In genomic region chr9:92295827-92296258, GRCh38 we compare ENCODE assay signal across 9 cellular contexts. TPM values are rescaled to one million over a fixed set of nuclear protein-coding genes. Genes with fewer than 3 reads are reported as not detected.
A peak's percentile ranks its signal among the peaks of the same experiment; 100 is the strongest.
DNase-seq lines count a peak whose midpoint lies in the region; ATAC-seq and TF ChIP-seq lines count a peak whose summit lies in the region.
"Had no signal": no experiment of that assay in that cellular context is flagged by ENCODE, and none has a peak within 500 bp of the region (broad histone marks: within the 10 kb centered on the region; RNA-seq: fewer than 3 reads in every experiment).

No MANE protein-coding gene starts in this region.

- peaks cover 52% of the 10 kb centered on the region for H3K4me1 Mint-ChIP-seq in activated CD4-positive, alpha-beta T cell treated with anti-CD3 and anti-CD28 coated beads, Interleukin-2, amount 10 ng/mL, durations not matched to agents 24 days and 14 days
- peaks cover 54% of the 10 kb centered on the region for H3K4me1 Mint-ChIP-seq in activated naive CD8-positive, alpha-beta T cell treated with anti-CD3 and anti-CD28 coated beads, Interleukin-2, amount 50 U/mL, for 24 hours
- peaks cover 38% of the 10 kb centered on the region for H3K4me1 Mint-ChIP-seq in osteocyte (ENCODE audit: unreplicated experiment)

- no peak overlapping the region for H3K4me3 Mint-ChIP-seq in activated CD4-positive, alpha-beta T cell treated with anti-CD3 and anti-CD28 coated beads, Interleukin-2, amount 10 ng/mL, durations not matched to agents 24 days and 14 days
- H3K4me3 Mint-ChIP-seq in activated naive CD8-positive, alpha-beta T cell treated with anti-CD3 and anti-CD28 coated beads, Interleukin-2, amount 50 U/mL, for 24 hours = no peak overlapping the region
- H3K4me3 Mint-ChIP-seq in osteocyte (ENCODE audit: unreplicated experiment) = no peak overlapping the region

- peaks cover 0 to 41% (median 10%) of the 10 kb centered on the region in 3 donors for H3K36me3 ChIP-seq in tibial nerve

- H3K27ac Mint-ChIP-seq in activated CD4-positive, alpha-beta T cell treated with anti-CD3 and anti-CD28 coated beads, Interleukin-2, amount 10 ng/mL, durations not matched to agents 24 days and 14 days = peak overlapping the region; percentile 50
- H3K27ac Mint-ChIP-seq in activated naive CD8-positive, alpha-beta T cell treated with anti-CD3 and anti-CD28 coated beads, Interleukin-2, amount 50 U/mL, for 24 hours = peak overlapping the region; percentile 57
- H3K27ac Mint-ChIP-seq in osteocyte (ENCODE audit: unreplicated experiment) = peak overlapping the region; percentile 42

- no peak for ATAC-seq in activated naive CD8-positive, alpha-beta T cell treated with anti-CD3 and anti-CD28 coated beads, Interleukin-2, amount 50 U/mL, for 24 hours
- ATAC-seq in HG02970 (IDR thresholded peaks at IDR 0.05; ENCODE audit: low FRiP score, unreplicated experiment) (no peak), SK-N-SH treated with all-trans-retinoic acid at 6 μM for 48 hours (no peak)

- TF ChIP-seq CTCF in osteocyte (IDR thresholded peaks at IDR 0.05) = no peak
- TF ChIP-seq CTCF in tibial nerve (IDR thresholded peaks at IDR 0.05) = no peak

- no peak overlapping the region for H3K4me3 ChIP-seq in tibial nerve
- H3K4me3 ChIP-seq: MG63 had no signal

- H3K4me1 ChIP-seq in tibial nerve = peaks cover 3 to 34% (median 19%) of the 10 kb centered on the region in 4 donors

- no peak for TF ChIP-seq EP300 in tibial nerve (IDR thresholded peaks at IDR 0.05)

- TF ChIP-seq POLR2A in tibial nerve (IDR thresholded peaks at IDR 0.05) = no peak

- intact Hi-C loops in activated CD4-positive, alpha-beta T cell treated with anti-CD3 and anti-CD28 coated beads, Interleukin-2, amount 10 ng/mL, durations not matched to agents 24 days and 14 days (cut with micrococcal nuclease) = loop anchor here (10.0 kb wide), 1 partner anchor 339 kb away; no protein-coding TSS in a partner anchor

- H3K36me3 Mint-ChIP-seq in activated CD4-positive, alpha-beta T cell treated with anti-CD3 and anti-CD28 coated beads, Interleukin-2, amount 10 ng/mL, durations not matched to agents 24 days and 14 days (ENCODE audit: low read depth) = peaks cover 62% of the 10 kb centered on the region
- peaks cover 59% of the 10 kb centered on the region for H3K36me3 Mint-ChIP-seq in activated naive CD8-positive, alpha-beta T cell treated with anti-CD3 and anti-CD28 coated beads, Interleukin-2, amount 50 U/mL, for 24 hours (ENCODE audit: low read depth)
- H3K36me3 Mint-ChIP-seq in osteocyte (ENCODE audit: unreplicated experiment) = peaks cover 33% of the 10 kb centered on the region

- no peaks in the 10 kb centered on the region for H3K9me3 ChIP-seq in tibial nerve
- H3K9me3 ChIP-seq: MG63 had no signal

- 69 to 74% methylated on average over 4 of the region's 4 CpGs for WGBS in tibial nerve, 2 donors

- H3K27ac ChIP-seq in tibial nerve = no peak overlapping the region

- no peaks in the 10 kb centered on the region for H3K27me3 Mint-ChIP-seq in activated CD4-positive, alpha-beta T cell treated with anti-CD3 and anti-CD28 coated beads, Interleukin-2, amount 10 ng/mL, durations not matched to agents 24 days and 14 days
- peaks cover 2% of the 10 kb centered on the region for H3K27me3 Mint-ChIP-seq in activated naive CD8-positive, alpha-beta T cell treated with anti-CD3 and anti-CD28 coated beads, Interleukin-2, amount 50 U/mL, for 24 hours
- H3K27me3 Mint-ChIP-seq in osteocyte (ENCODE audit: unreplicated experiment) = no peaks in the 10 kb centered on the region

- H3K27me3 ChIP-seq in tibial nerve = no peaks in the 10 kb centered on the region
- H3K27me3 ChIP-seq: MG63 had no signal

- DNase-seq in activated CD4-positive, alpha-beta T cell treated with anti-CD3 and anti-CD28 coated beads, Interleukin-2, amount 10 ng/mL, durations not matched to agents 24 days and 14 days = peak; percentile 63
- no peak for DNase-seq in activated CD4-positive, alpha-beta T cell treated with anti-CD3 and anti-CD28 coated beads for 48 hours
- DNase-seq in NCI-H510A treated with DMSO at 0.1 percent for 48 hours (lab: John Stamatoyannopoulos, UW) (peak; percentile 42), osteocyte (ENCODE audit: extremely low spot score, unreplicated experiment) (no peak), tibial nerve (ENCODE audit: low spot score in 2 of 2) (no peak)
- no peak for DNase-seq in activated naive CD8-positive, alpha-beta T cell treated with anti-CD3 and anti-CD28 coated beads, Interleukin-2, amount 50 U/mL, for 24 hours
- DNase-seq: MG63 had no signal

- H3K9me3 Mint-ChIP-seq in activated CD4-positive, alpha-beta T cell treated with anti-CD3 and anti-CD28 coated beads, Interleukin-2, amount 10 ng/mL, durations not matched to agents 24 days and 14 days = no peaks in the 10 kb centered on the region
- no peaks in the 10 kb centered on the region for H3K9me3 Mint-ChIP-seq in activated naive CD8-positive, alpha-beta T cell treated with anti-CD3 and anti-CD28 coated beads, Interleukin-2, amount 50 U/mL, for 24 hours
- H3K9me3 Mint-ChIP-seq in osteocyte (ENCODE audit: unreplicated experiment) = no peaks in the 10 kb centered on the region

TF ChIP-seq in SK-N-SH treated with all-trans-retinoic acid at 6 μM for 48 hours, 23 proteins besides CTCF, POLR2A, EP300 and RAD21 (continues in another document):
- TF ChIP-seq ISL1 (CRISPR knock-in tag; IDR thresholded peaks at IDR 0.05) (no peak), ZFP3 (CRISPR knock-in tag; IDR thresholded peaks at IDR 0.05) (no peak), TCF4 (CRISPR knock-in tag; IDR thresholded peaks at IDR 0.05; ENCODE audit: borderline replicate concordance) (no peak), ESRRG (CRISPR knock-in tag; IDR thresholded peaks at IDR 0.05) (no peak), GLIS3 (CRISPR knock-in tag; IDR thresholded peaks at IDR 0.05) (no peak), SNAI2 (CRISPR knock-in tag; IDR thresholded peaks at IDR 0.05) (no peak)
- TF ChIP-seq, protein P1, sequence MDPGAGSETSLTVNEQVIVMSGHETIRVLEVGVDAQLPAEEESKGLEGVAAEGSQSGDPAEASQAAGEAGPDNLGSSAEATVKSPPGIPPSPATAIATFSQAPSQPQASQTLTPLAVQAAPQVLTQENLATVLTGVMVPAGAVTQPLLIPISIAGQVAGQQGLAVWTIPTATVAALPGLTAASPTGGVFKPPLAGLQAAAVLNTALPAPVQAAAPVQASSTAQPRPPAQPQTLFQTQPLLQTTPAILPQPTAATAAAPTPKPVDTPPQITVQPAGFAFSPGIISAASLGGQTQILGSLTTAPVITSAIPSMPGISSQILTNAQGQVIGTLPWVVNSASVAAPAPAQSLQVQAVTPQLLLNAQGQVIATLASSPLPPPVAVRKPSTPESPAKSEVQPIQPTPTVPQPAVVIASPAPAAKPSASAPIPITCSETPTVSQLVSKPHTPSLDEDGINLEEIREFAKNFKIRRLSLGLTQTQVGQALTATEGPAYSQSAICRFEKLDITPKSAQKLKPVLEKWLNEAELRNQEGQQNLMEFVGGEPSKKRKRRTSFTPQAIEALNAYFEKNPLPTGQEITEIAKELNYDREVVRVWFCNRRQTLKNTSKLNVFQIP (CRISPR knock-in tag; IDR thresholded peaks at IDR 0.05; ENCODE audit: borderline replicate concordance, low read depth) = no peak
- TF ChIP-seq, protein P2, sequence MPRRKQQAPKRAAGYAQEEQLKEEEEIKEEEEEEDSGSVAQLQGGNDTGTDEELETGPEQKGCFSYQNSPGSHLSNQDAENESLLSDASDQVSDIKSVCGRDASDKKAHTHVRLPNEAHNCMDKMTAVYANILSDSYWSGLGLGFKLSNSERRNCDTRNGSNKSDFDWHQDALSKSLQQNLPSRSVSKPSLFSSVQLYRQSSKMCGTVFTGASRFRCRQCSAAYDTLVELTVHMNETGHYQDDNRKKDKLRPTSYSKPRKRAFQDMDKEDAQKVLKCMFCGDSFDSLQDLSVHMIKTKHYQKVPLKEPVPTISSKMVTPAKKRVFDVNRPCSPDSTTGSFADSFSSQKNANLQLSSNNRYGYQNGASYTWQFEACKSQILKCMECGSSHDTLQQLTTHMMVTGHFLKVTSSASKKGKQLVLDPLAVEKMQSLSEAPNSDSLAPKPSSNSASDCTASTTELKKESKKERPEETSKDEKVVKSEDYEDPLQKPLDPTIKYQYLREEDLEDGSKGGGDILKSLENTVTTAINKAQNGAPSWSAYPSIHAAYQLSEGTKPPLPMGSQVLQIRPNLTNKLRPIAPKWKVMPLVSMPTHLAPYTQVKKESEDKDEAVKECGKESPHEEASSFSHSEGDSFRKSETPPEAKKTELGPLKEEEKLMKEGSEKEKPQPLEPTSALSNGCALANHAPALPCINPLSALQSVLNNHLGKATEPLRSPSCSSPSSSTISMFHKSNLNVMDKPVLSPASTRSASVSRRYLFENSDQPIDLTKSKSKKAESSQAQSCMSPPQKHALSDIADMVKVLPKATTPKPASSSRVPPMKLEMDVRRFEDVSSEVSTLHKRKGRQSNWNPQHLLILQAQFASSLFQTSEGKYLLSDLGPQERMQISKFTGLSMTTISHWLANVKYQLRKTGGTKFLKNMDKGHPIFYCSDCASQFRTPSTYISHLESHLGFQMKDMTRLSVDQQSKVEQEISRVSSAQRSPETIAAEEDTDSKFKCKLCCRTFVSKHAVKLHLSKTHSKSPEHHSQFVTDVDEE (CRISPR knock-in tag; IDR thresholded peaks at IDR 0.05) = no peak

RNA-seq across cellular contexts. Expression of gene IARS1, which starts 2.3 kb away (rescaled TPM):
- 226 and 234 TPM in 2 replicates for total RNA-seq in activated CD4-positive, alpha-beta T cell treated with anti-CD3 and anti-CD28 coated beads, Interleukin-2, amount 10 ng/mL, durations not matched to agents 24 days and 14 days
- total RNA-seq in osteocyte = 212 and 231 TPM in 2 replicates
- total RNA-seq in tibial nerve = 100 to 1,000 TPM in 1 of 4 donors, 10 to 100 TPM in 3; 52.2 to 102 (median 78.1) TPM

RNA-seq across cellular contexts. Expression of gene NOL8, which starts 29.3 kb away (rescaled TPM):
- total RNA-seq in activated CD4-positive, alpha-beta T cell treated with anti-CD3 and anti-CD28 coated beads, Interleukin-2, amount 10 ng/mL, durations not matched to agents 24 days and 14 days = 84.9 and 90.9 TPM in 2 replicates
- 36.8 and 37.2 TPM in 2 replicates for total RNA-seq in osteocyte
- total RNA-seq in tibial nerve = 10 to 100 TPM; 25.1 to 45.6 (median 31.4) TPM

RNA-seq across cellular contexts. Expression of gene CENPP, which starts 29.9 kb away (rescaled TPM):
- total RNA-seq in activated CD4-positive, alpha-beta T cell treated with anti-CD3 and anti-CD28 coated beads, Interleukin-2, amount 10 ng/mL, durations not matched to agents 24 days and 14 days = 26.9 and 27.5 TPM in 2 replicates
- total RNA-seq in osteocyte (11.6 and 13.1 TPM in 2 replicates), tibial nerve (10 to 100 TPM in 1 of 4 donors, 1 to 10 TPM in 3; 5.0 to 17.1 (median 6.9) TPM)

Comparison
In these comparisons a context has a peak if more than half of its experiments do, and no peak if none do; other contexts are left out.
1. DNase-seq: peak in activated CD4-positive, alpha-beta T cell treated with anti-CD3 and anti-CD28 coated beads, Interleukin-2, amount 10 ng/mL, durations not matched to agents 24 days and 14 days (single experiment) and NCI-H510A treated with DMSO at 0.1 percent for 48 hours (single experiment); none in activated CD4-positive, alpha-beta T cell treated with anti-CD3 and anti-CD28 coated beads for 48 hours (single experiment), activated naive CD8-positive, alpha-beta T cell treated with anti-CD3 and anti-CD28 coated beads, Interleukin-2, amount 50 U/mL, for 24 hours (single experiment), osteocyte (single experiment) and tibial nerve (0 of 2).
2. Peak in every context shown above with its lines, with median percentiles within 50 percentile points of each other: H3K27ac Mint-ChIP-seq.